21 cellular contexts compared by ENCODE assay signal in genomic region chr13:48775285-48775684, GRCh38.
A peak's percentile ranks its signal among the peaks of the same experiment; 100 is the strongest.
DNase-seq lines count a peak whose midpoint lies in the region; FAIRE-seq and TF ChIP-seq lines count a peak whose summit lies in the region.
"Had no signal": no experiment of that assay in that cellular context is flagged by ENCODE, and none has a peak within 500 bp of the region (broad histone marks: within the 10 kb centered on the region; RNA-seq: fewer than 3 reads in every experiment).

No MANE protein-coding gene starts in this region.

- H3K4me3 ChIP-seq in SJSA1 (no peak overlapping the region), uterus (no peak overlapping the region), spleen (no peak overlapping the region)
- H3K4me3 ChIP-seq: MG63, upper lobe of right lung had no signal

- intact Hi-C loops in uterus (cut with DNase I; ENCODE audit: low total_unique reads) (no loop called here), spleen (cut with DNase I; ENCODE audit: low total_unique reads) (no loop called here)

- H3K36me3 ChIP-seq in SJSA1: no peaks in the 10 kb centered on the region
- H3K36me3 ChIP-seq in uterus: no peaks in the 10 kb centered on the region
- no peaks in the 10 kb centered on the region for H3K36me3 ChIP-seq in spleen
- H3K36me3 ChIP-seq: MG63, upper lobe of right lung had no signal

- H3K27me3 ChIP-seq in SJSA1 (replicated peaks) (no peaks in the 10 kb centered on the region), uterus (no peaks in the 10 kb centered on the region), spleen (replicated peaks in 1 of 7) (no peaks in the 10 kb centered on the region)
- H3K27me3 ChIP-seq: MG63, upper lobe of right lung had no signal

- no peak for TF ChIP-seq POLR2A in uterus (IDR thresholded peaks at IDR 0.05)
- TF ChIP-seq POLR2A in spleen (IDR thresholded peaks at IDR 0.05): no peak

- H3K4me1 ChIP-seq in SJSA1 (replicated peaks) (peaks cover 23% of the 10 kb centered on the region), uterus (no peaks in the 10 kb centered on the region), spleen (no peaks in the 10 kb centered on the region)
- H3K4me1 ChIP-seq: upper lobe of right lung had no signal

- 91 to 98% (median 94%) methylated on average over 2 of the region's 2 CpGs for WGBS in spleen, 5 donors

- DNase-seq in ELR (ENCODE audit: low read depth): peak; percentile 62
- DNase-seq in SJSA1 (ENCODE audit: low read depth in 1 of 2, low spot score in 2 of 2): peak in 1 of 2 experiments; percentile 13
- DNase-seq in fibroblast of peridontal ligament (ENCODE audit: extremely low read depth): peak; percentile 79
- no peak for DNase-seq in uterus
- DNase-seq in spleen: no peak
- DNase-seq in NCI-H2196 treated with DMSO at 0.1 percent for 48 hours (lab: John Stamatoyannopoulos, UW; ENCODE audit: unreplicated experiment): no peak
- no peak for DNase-seq in frontal cortex (ENCODE audit: low spot score in 2 of 2)
- DNase-seq: activated CD4-positive, alpha-beta T cell treated with anti-CD3 and anti-CD28 coated beads, Interleukin-2, amount 50 U/mL, for 48 hours; activated CD4-positive, CD25-positive, alpha-beta regulatory T cell; activated effector memory CD4-positive, alpha-beta T cell treated with anti-CD3 and anti-CD28 coated beads, Interleukin-2, amount 50 U/mL, for 16 hours; effector memory CD8-positive, alpha-beta T cell; naive thymus-derived CD8-positive, alpha-beta T cell; NCI-H1436 treated with DMSO at 0.1 percent for 48 hours; NCI-H524; NK-92 treated with Interleukin-12 subunit alpha and Interleukin-12 subunit beta, amount 100 ng/mL, for 24 hours; stimulated activated CD8-positive, alpha-beta memory T cell treated with anti-CD3 and anti-CD28 coated beads, Interleukin-4, amount 100 ng/mL, for 48 hours; T-helper 9 cell; upper lobe of right lung had no signal

- H3K27ac ChIP-seq in SJSA1 (0 out of 2 replicates have a peak overlapping the region, but pooled peaks have one; percentile 3), uterus (peak overlapping the region; percentile 35 to 38), spleen (no peak overlapping the region)
- H3K27ac ChIP-seq: upper lobe of right lung had no signal

- TF ChIP-seq CTCF in uterus (IDR thresholded peaks at IDR 0.05) (no peak), spleen (IDR thresholded peaks at IDR 0.05 in 8 of 11, conservative IDR thresholded peaks at IDR 0.05 in 3 of 11) (no peak)

- FAIRE-seq in frontal cortex (lab: Jason Lieb, UNC): no peak
- FAIRE-seq: colon, GM12892 had no signal

- H3K9me3 ChIP-seq in SJSA1 (replicated peaks) (no peaks in the 10 kb centered on the region), uterus (peaks cover 0 to 6% of the 10 kb centered on the region in 2 donors), spleen (peaks cover 3 to 15% (median 10%) of the 10 kb centered on the region in 8 donors)
- H3K9me3 ChIP-seq: MG63, upper lobe of right lung had no signal

Comparison
In these comparisons a context has a peak if more than half of its experiments do, and no peak if none do; other contexts are left out.
1. DNase-seq: peak in ELR (single experiment) and fibroblast of peridontal ligament (single experiment); none in uterus (0 of 2), spleen (single experiment), NCI-H2196 treated with DMSO at 0.1 percent for 48 hours (single experiment) and frontal cortex (0 of 2).
2. H3K27ac ChIP-seq: peak in SJSA1 (single experiment) and uterus (2 of 2); none in spleen (0 of 8).